ENCODE assay signal across 21 cellular contexts in genomic region chr11:106381895-106382294, GRCh38.
DNase-seq lines count a peak whose midpoint lies in the region; ATAC-seq and TF ChIP-seq lines count a peak whose summit lies in the region.
"Had no signal": no experiment of that assay in that cellular context is flagged by ENCODE, and none has a peak within 500 bp of the region (broad histone marks: within the 10 kb centered on the region; RNA-seq: fewer than 3 reads in every experiment).

No MANE protein-coding gene starts in this region.

- in situ Hi-C loops in GM23248 (cut with MboI) = no loop called here

- no peaks in the 10 kb centered on the region for H4K20me1 ChIP-seq in GM23248 (ENCODE audit: insufficient read depth)

- H3K4me2 ChIP-seq in GM23248 (ENCODE audit: unreplicated experiment) = no peak overlapping the region

- H3K4me1 ChIP-seq in GM23248 (ENCODE audit: insufficient read depth) = peaks cover 7% of the 10 kb centered on the region; the same call in 1 of the 2 replicates
- no peaks in the 10 kb centered on the region for H3K4me1 ChIP-seq in heart right ventricle
- H3K4me1 ChIP-seq: BE2C had no signal

- H3K36me3 ChIP-seq in GM23248 (ENCODE audit: low read depth) = no peaks in the 10 kb centered on the region
- no peaks in the 10 kb centered on the region for H3K36me3 ChIP-seq in heart right ventricle
- H3K36me3 ChIP-seq: BE2C had no signal

- DNase-seq in ELF-1 (ENCODE audit: low read depth, low spot score) = peak; percentile 32
- peak; percentile 88 for DNase-seq in M059J (ENCODE audit: low read depth)
- peak; percentile 46 for DNase-seq in kidney tubule cell (ENCODE audit: low spot score)
- DNase-seq in GM23248 = no peak
- no peak for DNase-seq in heart right ventricle
- DNase-seq: BE2C; CD4-positive, CD25-positive, alpha-beta regulatory T cell; COR-L47; DMS 273 treated with DMSO at 0.1 percent for 48 hours; DND-41; GF-D8; Kasumi-1; NCI-H1105; NCI-H2081; NCI-H2171 treated with DMSO at 0.1 percent for 48 hours; NCI-H446 treated with DMSO at 0.1 percent for 48 hours; SHP77 treated with DMSO at 0.1 percent for 48 hours had no signal

- ATAC-seq in SK-N-SH treated with all-trans-retinoic acid at 6 μM for 48 hours (peak; percentile 22; the same call in 1 of the 3 replicates), GM18907 (IDR thresholded peaks at IDR 0.05; ENCODE audit: unreplicated experiment) (no peak), HG03097 (IDR thresholded peaks at IDR 0.05; ENCODE audit: low FRiP score, unreplicated experiment) (no peak), heart right ventricle (no peak)
- ATAC-seq: GM12878 had no signal

- intact Hi-C loops in heart right ventricle (cut with DNase I) = no loop called here

- no peaks in the 10 kb centered on the region for H3K9me2 ChIP-seq in GM23248 (ENCODE audit: insufficient read depth)

- H3F3A ChIP-seq in GM23248 (ENCODE audit: insufficient read depth) = no peaks in the 10 kb centered on the region

- no peak for TF ChIP-seq CTCF in heart right ventricle (IDR thresholded peaks at IDR 0.05)

- H3K9me3 ChIP-seq in GM23248 (ENCODE audit: low read depth) (no peaks in the 10 kb centered on the region), heart right ventricle (peaks cover 0 to 3% (median 0%) of the 10 kb centered on the region in 11 donors)
- H3K9me3 ChIP-seq: BE2C had no signal

- no peak overlapping the region for H2AFZ ChIP-seq in GM23248

- H3K9ac ChIP-seq in GM23248 = no peak overlapping the region

- H3K79me2 ChIP-seq in GM23248 (ENCODE audit: insufficient read depth) = no peaks in the 10 kb centered on the region

- H3K27me3 ChIP-seq in GM23248 (replicated peaks; ENCODE audit: insufficient read depth) (no peaks in the 10 kb centered on the region), heart right ventricle (no peaks in the 10 kb centered on the region)
- H3K27me3 ChIP-seq: BE2C had no signal

- 88 to 90% methylated on average over 3 of the region's 3 CpGs for WGBS in GM23248 (ENCODE audit: low coverage in 1 of 2, low lambda C conversion rate in 2 of 2, missing lambda C conversion rate in 2 of 2), 2 experiments
- 75 to 79% methylated on average over 3 of the region's 3 CpGs for WGBS in heart right ventricle, 2 donors

- H3K27ac ChIP-seq in GM23248 (no peak overlapping the region), heart right ventricle (no peak overlapping the region)

- H3K4me3 ChIP-seq in GM23248 = no peak overlapping the region
- no peak overlapping the region for H3K4me3 ChIP-seq in heart right ventricle
- H3K4me3 ChIP-seq: GM12878 had no signal

TF ChIP-seq in SK-N-SH treated with all-trans-retinoic acid at 6 μM for 48 hours, 23 proteins besides CTCF, POLR2A, EP300 and RAD21:
- no peak for TF ChIP-seq RARB (CRISPR knock-in tag; IDR thresholded peaks at IDR 0.05)
- no peak for TF ChIP-seq ZFP30 (CRISPR knock-in tag; IDR thresholded peaks at IDR 0.05)
- TF ChIP-seq POU6F1 (CRISPR knock-in tag; IDR thresholded peaks at IDR 0.05; ENCODE audit: borderline replicate concordance, low read depth) = no peak
- no peak for TF ChIP-seq PPARA (CRISPR knock-in tag; IDR thresholded peaks at IDR 0.05; ENCODE audit: borderline replicate concordance)
- TF ChIP-seq TSHZ2 (CRISPR knock-in tag; IDR thresholded peaks at IDR 0.05) = no peak
- no peak for TF ChIP-seq TOX (CRISPR knock-in tag; IDR thresholded peaks at IDR 0.05; ENCODE audit: borderline replicate concordance)
- TF ChIP-seq ZNF565 (CRISPR knock-in tag; conservative IDR thresholded peaks at IDR 0.05; ENCODE audit: low read depth) = no peak
- no peak for TF ChIP-seq ESRRG (CRISPR knock-in tag; IDR thresholded peaks at IDR 0.05)
- TF ChIP-seq SNAI2 (CRISPR knock-in tag; IDR thresholded peaks at IDR 0.05) = no peak

Comparison
In these comparisons a context has a peak if more than half of its experiments do, and no peak if none do; other contexts are left out.
1. DNase-seq: peak in ELF-1 (single experiment), M059J (single experiment) and kidney tubule cell (single experiment); none in GM23248 (single experiment) and heart right ventricle (0 of 2).